In genomic region chr20:37053230-37053950, GRCh38 we compare ENCODE assay signal across 22 cellular contexts. TPM values are rescaled to one million over a fixed set of nuclear protein-coding genes. Genes with fewer than 3 reads are reported as not detected.
A peak's percentile ranks its signal among the peaks of the same experiment; 100 is the strongest.
DNase-seq lines count a peak whose midpoint lies in the region; ATAC-seq and TF ChIP-seq lines count a peak whose summit lies in the region.
"Had no signal": no experiment of that assay in that cellular context is flagged by ENCODE, and none has a peak within 500 bp of the region (broad histone marks: within the 10 kb centered on the region; RNA-seq: fewer than 3 reads in every experiment).

No MANE protein-coding gene starts in this region.

- no peak for ATAC-seq in activated CD8-positive, alpha-beta T cell treated with anti-CD3 and anti-CD28 coated beads, Interleukin-2, amount 10 ng/mL, durations not matched to agents 7 days and 5 days
- ATAC-seq in activated CD8-positive, alpha-beta T cell treated with anti-CD3 and anti-CD28 coated beads for 36 hours, result no peak
- peak; percentile 72 for ATAC-seq in esophagus mucosa
- no peak for ATAC-seq in left colon
- ATAC-seq in stimulated activated naive CD8-positive, alpha-beta T cell treated with anti-CD3 and anti-CD28 coated beads, Interleukin-15, amount 100 ng/mL, for 72 hours, result no peak
- ATAC-seq: SK-N-SH treated with all-trans-retinoic acid at 6 μM for 48 hours had no signal

- CTCF ChIA-PET in activated CD8-positive, alpha-beta T cell treated with anti-CD3 and anti-CD28 coated beads, Interleukin-2, amount 10 ng/mL, durations not matched to agents 7 days and 5 days (lab: Charles Lee), result interaction anchor here (1.1 to 1.3 kb wide), 2 partner anchors 10 to 45 kb away, joined by 3 read pairs; no protein-coding TSS in a partner anchor
- CTCF ChIA-PET in activated CD8-positive, alpha-beta T cell treated with anti-CD3 and anti-CD28 coated beads for 36 hours (lab: Charles Lee), result no interaction called here

- TF ChIP-seq CTCF in activated CD8-positive, alpha-beta T cell treated with anti-CD3 and anti-CD28 coated beads for 36 hours (IDR thresholded peaks at IDR 0.05), result no peak
- no peak for TF ChIP-seq CTCF in smooth muscle cell (IDR thresholded peaks at IDR 0.05; ENCODE audit: borderline replicate concordance, insufficient read depth, poor library complexity, severe bottlenecking)

- intact Hi-C loops in activated CD8-positive, alpha-beta T cell treated with anti-CD3 and anti-CD28 coated beads for 36 hours (cut with micrococcal nuclease), result no loop called here
- intact Hi-C loops in activated T-helper 1 cell treated with anti-CD3 and anti-CD28 coated beads, Interleukin-12 subunit alpha, Interleukin-12 subunit beta, Interleukin-2, Interleukin-4 antibody, amounts not matched to agents 30 ng/mL and 10 ng/mL and 1 ng/mL, durations not matched to agents 14 hours and 24 hours and 36 hours (cut with micrococcal nuclease), result no loop called here
- intact Hi-C loops in left colon (cut with DNase I, micrococcal nuclease), result no loop called here

- no peaks in the 10 kb centered on the region for H3K79me2 ChIP-seq in smooth muscle cell (ENCODE audit: low read depth)

- H3K9me3 ChIP-seq in smooth muscle cell (replicated peaks; ENCODE audit: low read depth), result no peaks in the 10 kb centered on the region
- H3K9me3 ChIP-seq: esophagus squamous epithelium, transverse colon had no signal

- H3K9ac ChIP-seq in smooth muscle cell (ENCODE audit: low read depth), result peak overlapping the region; percentile 1

- peaks cover 5% of the 10 kb centered on the region for H3K4me1 Mint-ChIP-seq in activated CD8-positive, alpha-beta T cell treated with anti-CD3 and anti-CD28 coated beads, Interleukin-2, amount 10 ng/mL, durations not matched to agents 7 days and 5 days (ENCODE audit: low read depth)
- peaks cover under 1% of the 10 kb centered on the region for H3K4me1 Mint-ChIP-seq in activated CD8-positive, alpha-beta T cell treated with anti-CD3 and anti-CD28 coated beads for 36 hours (ENCODE audit: low read depth)
- peaks cover 13% of the 10 kb centered on the region for H3K4me1 Mint-ChIP-seq in activated T-helper 1 cell treated with anti-CD3 and anti-CD28 coated beads, Interleukin-12 subunit alpha, Interleukin-12 subunit beta, Interleukin-2, Interleukin-4 antibody, amounts not matched to agents 30 ng/mL and 10 ng/mL and 1 ng/mL, durations not matched to agents 14 hours and 24 hours and 36 hours (ENCODE audit: low read depth)
- no peaks in the 10 kb centered on the region for H3K4me1 Mint-ChIP-seq in stimulated activated naive CD8-positive, alpha-beta T cell treated with anti-CD3 and anti-CD28 coated beads, Interleukin-15, amount 100 ng/mL, for 72 hours
- H3K4me1 Mint-ChIP-seq: B cell had no signal

- H3K27me3 ChIP-seq in smooth muscle cell (ENCODE audit: low read depth), result no peaks in the 10 kb centered on the region
- H3K27me3 ChIP-seq: esophagus squamous epithelium, transverse colon had no signal

- no peak overlapping the region for H3K4me3 ChIP-seq in smooth muscle cell
- H3K4me3 ChIP-seq: esophagus squamous epithelium, transverse colon had no signal

- no peaks in the 10 kb centered on the region for H3K4me1 ChIP-seq in smooth muscle cell (ENCODE audit: low read depth)
- H3K4me1 ChIP-seq: esophagus squamous epithelium, transverse colon had no signal

- no peaks in the 10 kb centered on the region for H3F3A ChIP-seq in smooth muscle cell (ENCODE audit: low read depth)

- no peak overlapping the region for H3K4me3 Mint-ChIP-seq in activated CD8-positive, alpha-beta T cell treated with anti-CD3 and anti-CD28 coated beads, Interleukin-2, amount 10 ng/mL, durations not matched to agents 7 days and 5 days
- H3K4me3 Mint-ChIP-seq in activated CD8-positive, alpha-beta T cell treated with anti-CD3 and anti-CD28 coated beads for 36 hours, result no peak overlapping the region
- H3K4me3 Mint-ChIP-seq in activated T-helper 1 cell treated with anti-CD3 and anti-CD28 coated beads, Interleukin-12 subunit alpha, Interleukin-12 subunit beta, Interleukin-2, Interleukin-4 antibody, amounts not matched to agents 30 ng/mL and 10 ng/mL and 1 ng/mL, durations not matched to agents 14 hours and 24 hours and 36 hours, result no peak overlapping the region
- H3K4me3 Mint-ChIP-seq in stimulated activated naive CD8-positive, alpha-beta T cell treated with anti-CD3 and anti-CD28 coated beads, Interleukin-15, amount 100 ng/mL, for 72 hours, result no peak overlapping the region
- H3K4me3 Mint-ChIP-seq: B cell had no signal

- H3K27me3 Mint-ChIP-seq in activated CD8-positive, alpha-beta T cell treated with anti-CD3 and anti-CD28 coated beads, Interleukin-2, amount 10 ng/mL, durations not matched to agents 7 days and 5 days (ENCODE audit: low read depth), result no peaks in the 10 kb centered on the region
- no peaks in the 10 kb centered on the region for H3K27me3 Mint-ChIP-seq in activated CD8-positive, alpha-beta T cell treated with anti-CD3 and anti-CD28 coated beads for 36 hours
- no peaks in the 10 kb centered on the region for H3K27me3 Mint-ChIP-seq in activated T-helper 1 cell treated with anti-CD3 and anti-CD28 coated beads, Interleukin-12 subunit alpha, Interleukin-12 subunit beta, Interleukin-2, Interleukin-4 antibody, amounts not matched to agents 30 ng/mL and 10 ng/mL and 1 ng/mL, durations not matched to agents 14 hours and 24 hours and 36 hours (ENCODE audit: insufficient read depth)
- no peaks in the 10 kb centered on the region for H3K27me3 Mint-ChIP-seq in stimulated activated naive CD8-positive, alpha-beta T cell treated with anti-CD3 and anti-CD28 coated beads, Interleukin-15, amount 100 ng/mL, for 72 hours
- H3K27me3 Mint-ChIP-seq: B cell had no signal

- DNase-seq in activated CD8-positive, alpha-beta T cell treated with anti-CD3 and anti-CD28 coated beads, Interleukin-2, amount 10 ng/mL, durations not matched to agents 7 days and 5 days, result no peak
- DNase-seq in activated CD8-positive, alpha-beta T cell treated with anti-CD3 and anti-CD28 coated beads for 36 hours, result no peak
- DNase-seq in activated T-helper 1 cell treated with anti-CD3 and anti-CD28 coated beads, Interleukin-12 subunit alpha, Interleukin-12 subunit beta, Interleukin-2, Interleukin-4 antibody, amounts not matched to agents 30 ng/mL and 10 ng/mL and 1 ng/mL, durations not matched to agents 14 hours and 24 hours and 36 hours (ENCODE audit: low spot score), result no peak
- DNase-seq in smooth muscle cell (lab: John Stamatoyannopoulos, UW; ENCODE audit: unreplicated experiment) (no peak), left colon (no peak), AG20443 (ENCODE audit: low spot score) (no peak)
- DNase-seq in stimulated activated naive CD8-positive, alpha-beta T cell treated with anti-CD3 and anti-CD28 coated beads, Interleukin-15, amount 100 ng/mL, for 72 hours, result no peak
- DNase-seq: activated CD4-positive, alpha-beta T cell treated with anti-CD3 and anti-CD28 coated beads, Interleukin-2, amount 50 U/mL, for 48 hours; activated naive CD4-positive, alpha-beta T cell; effector CD8-positive, alpha-beta T cell; EL; esophagus squamous epithelium; MM.1S; NCI-H1436; NCI-H510A treated with DMSO at 0.1 percent for 48 hours; stimulated activated CD4-positive, alpha-beta T cell treated with anti-CD3 and anti-CD28 coated beads, Interleukin-12 subunit alpha, Interleukin-12 subunit beta, amount 100 ng/mL, for 4 hours; T-helper 9 cell; transverse colon had no signal

- H4K20me1 ChIP-seq in smooth muscle cell (ENCODE audit: low read depth), result no peaks in the 10 kb centered on the region

- H3K9me3 Mint-ChIP-seq in activated CD8-positive, alpha-beta T cell treated with anti-CD3 and anti-CD28 coated beads, Interleukin-2, amount 10 ng/mL, durations not matched to agents 7 days and 5 days (ENCODE audit: insufficient read depth), result no peaks in the 10 kb centered on the region
- no peaks in the 10 kb centered on the region for H3K9me3 Mint-ChIP-seq in activated CD8-positive, alpha-beta T cell treated with anti-CD3 and anti-CD28 coated beads for 36 hours
- no peaks in the 10 kb centered on the region for H3K9me3 Mint-ChIP-seq in activated T-helper 1 cell treated with anti-CD3 and anti-CD28 coated beads, Interleukin-12 subunit alpha, Interleukin-12 subunit beta, Interleukin-2, Interleukin-4 antibody, amounts not matched to agents 30 ng/mL and 10 ng/mL and 1 ng/mL, durations not matched to agents 14 hours and 24 hours and 36 hours
- H3K9me3 Mint-ChIP-seq in stimulated activated naive CD8-positive, alpha-beta T cell treated with anti-CD3 and anti-CD28 coated beads, Interleukin-15, amount 100 ng/mL, for 72 hours, result no peaks in the 10 kb centered on the region

- H2AFZ ChIP-seq in smooth muscle cell (ENCODE audit: low read depth), result no peak overlapping the region

- H3K36me3 ChIP-seq in smooth muscle cell (ENCODE audit: low read depth), result no peaks in the 10 kb centered on the region

- POLR2A ChIA-PET in activated CD8-positive, alpha-beta T cell treated with anti-CD3 and anti-CD28 coated beads, Interleukin-2, amount 10 ng/mL, durations not matched to agents 7 days and 5 days (lab: Charles Lee), result no interaction called here
- POLR2A ChIA-PET in activated CD8-positive, alpha-beta T cell treated with anti-CD3 and anti-CD28 coated beads for 36 hours (lab: Charles Lee), result no interaction called here

- H3K4me2 ChIP-seq in smooth muscle cell, result peak overlapping the region; percentile 47

- peaks cover 69% of the 10 kb centered on the region for H3K36me3 Mint-ChIP-seq in activated CD8-positive, alpha-beta T cell treated with anti-CD3 and anti-CD28 coated beads, Interleukin-2, amount 10 ng/mL, durations not matched to agents 7 days and 5 days (ENCODE audit: low read depth)
- H3K36me3 Mint-ChIP-seq in activated CD8-positive, alpha-beta T cell treated with anti-CD3 and anti-CD28 coated beads for 36 hours (ENCODE audit: low read depth), result peaks cover 63% of the 10 kb centered on the region
- H3K36me3 Mint-ChIP-seq in activated T-helper 1 cell treated with anti-CD3 and anti-CD28 coated beads, Interleukin-12 subunit alpha, Interleukin-12 subunit beta, Interleukin-2, Interleukin-4 antibody, amounts not matched to agents 30 ng/mL and 10 ng/mL and 1 ng/mL, durations not matched to agents 14 hours and 24 hours and 36 hours (ENCODE audit: low read depth), result peaks cover 58% of the 10 kb centered on the region

- WGBS in smooth muscle cell (ENCODE audit: low lambda C conversion rate), result 65% methylated on average over 4 of the region's 4 CpGs

- peak overlapping the region; percentile 51 for H3K27ac Mint-ChIP-seq in activated CD8-positive, alpha-beta T cell treated with anti-CD3 and anti-CD28 coated beads, Interleukin-2, amount 10 ng/mL, durations not matched to agents 7 days and 5 days
- H3K27ac Mint-ChIP-seq in activated CD8-positive, alpha-beta T cell treated with anti-CD3 and anti-CD28 coated beads for 36 hours, result no peak overlapping the region
- peak overlapping the region; percentile 44 for H3K27ac Mint-ChIP-seq in activated T-helper 1 cell treated with anti-CD3 and anti-CD28 coated beads, Interleukin-12 subunit alpha, Interleukin-12 subunit beta, Interleukin-2, Interleukin-4 antibody, amounts not matched to agents 30 ng/mL and 10 ng/mL and 1 ng/mL, durations not matched to agents 14 hours and 24 hours and 36 hours
- no peak overlapping the region for H3K27ac Mint-ChIP-seq in stimulated activated naive CD8-positive, alpha-beta T cell treated with anti-CD3 and anti-CD28 coated beads, Interleukin-15, amount 100 ng/mL, for 72 hours
- H3K27ac Mint-ChIP-seq: B cell had no signal

- peak overlapping the region; percentile 82 for H3K27ac ChIP-seq in smooth muscle cell (ENCODE audit: low read depth)
- H3K27ac ChIP-seq: esophagus squamous epithelium, RWPE1, transverse colon had no signal

RNA-seq across cellular contexts. Expression of gene RBL1, which starts 42.4 kb away (rescaled TPM):
- 10 to 100 TPM; 55.6 to 56.3 TPM for total RNA-seq in activated CD8-positive, alpha-beta T cell treated with anti-CD3 and anti-CD28 coated beads, Interleukin-2, amount 10 ng/mL, durations not matched to agents 7 days and 5 days
- 10 to 100 TPM; 33.9 to 39.6 TPM for total RNA-seq in activated CD8-positive, alpha-beta T cell treated with anti-CD3 and anti-CD28 coated beads for 36 hours
- total RNA-seq in activated T-helper 1 cell treated with anti-CD3 and anti-CD28 coated beads, Interleukin-12 subunit alpha, Interleukin-12 subunit beta, Interleukin-2, Interleukin-4 antibody, amounts not matched to agents 30 ng/mL and 10 ng/mL and 1 ng/mL, durations not matched to agents 14 hours and 24 hours and 36 hours, result 49.2 and 53.7 TPM in 2 replicates
- total RNA-seq in esophagus mucosa, result 6.3 TPM
- 6.4 and 8.5 TPM in 2 replicates for total RNA-seq in smooth muscle cell
- 2.3 and 2.7 TPM in 2 replicates for polyA plus RNA-seq in smooth muscle cell
- 1 to 10 TPM; 5.2 to 5.6 TPM for total RNA-seq in left colon

Comparison
In these comparisons a context has a peak if more than half of its experiments do, and no peak if none do; other contexts are left out.
1. H3K27ac Mint-ChIP-seq: peak in activated CD8-positive, alpha-beta T cell treated with anti-CD3 and anti-CD28 coated beads, Interleukin-2, amount 10 ng/mL, durations not matched to agents 7 days and 5 days (single experiment) and activated T-helper 1 cell treated with anti-CD3 and anti-CD28 coated beads, Interleukin-12 subunit alpha, Interleukin-12 subunit beta, Interleukin-2, Interleukin-4 antibody, amounts not matched to agents 30 ng/mL and 10 ng/mL and 1 ng/mL, durations not matched to agents 14 hours and 24 hours and 36 hours (single experiment); none in activated CD8-positive, alpha-beta T cell treated with anti-CD3 and anti-CD28 coated beads for 36 hours (single experiment) and stimulated activated naive CD8-positive, alpha-beta T cell treated with anti-CD3 and anti-CD28 coated beads, Interleukin-15, amount 100 ng/mL, for 72 hours (0 of 2).